8 cellular contexts compared by ENCODE assay signal in genomic region chr6:169589293-169589692, GRCh38.
DNase-seq lines count a peak whose midpoint lies in the region; ATAC-seq, FAIRE-seq and TF ChIP-seq lines count a peak whose summit lies in the region.

No MANE protein-coding gene starts in this region.

- no peaks in the 10 kb centered on the region for H3K9me3 ChIP-seq in endothelial cell of umbilical vein (replicated peaks; ENCODE audit: control insufficient read depth, insufficient read depth, low read length)
- peaks cover 0 to 4% (median 0%) of the 10 kb centered on the region in 4 donors for H3K9me3 ChIP-seq in stomach

- H3K27me3 ChIP-seq in endothelial cell of umbilical vein (ENCODE audit: control insufficient read depth in 2 of 2, insufficient read depth in 2 of 2, low read length in 2 of 2) (no peaks in the 10 kb centered on the region), stomach (no peaks in the 10 kb centered on the region)

- H3K4me3 ChIP-seq in endothelial cell of umbilical vein (replicated peaks in 1 of 3; ENCODE audit: insufficient read depth in 1 of 3, low read depth in 1 of 3, low read length in 3 of 3) (no peak overlapping the region), stomach (no peak overlapping the region)

- CTCF ChIA-PET in endothelial cell of umbilical vein (lab: Charles Lee), result interaction anchor here (1.0 kb wide), 1 partner anchor 31 kb away, joined by 3 read pairs; no protein-coding TSS in a partner anchor

- H3K4me2 ChIP-seq in endothelial cell of umbilical vein (ENCODE audit: insufficient read depth, low read length), result no peak overlapping the region

- peak; percentile 35 for FAIRE-seq in endothelial cell of umbilical vein (lab: Jason Lieb, UNC)

- H3K79me2 ChIP-seq in endothelial cell of umbilical vein (ENCODE audit: control insufficient read depth, insufficient read depth, low read length), result no peaks in the 10 kb centered on the region

- H3K36me3 ChIP-seq in endothelial cell of umbilical vein (ENCODE audit: control insufficient read depth in 2 of 2, extremely low read depth in 1 of 2, insufficient read depth in 2 of 2, low read length in 2 of 2) (no peaks in the 10 kb centered on the region), stomach (no peaks in the 10 kb centered on the region)

- no peaks in the 10 kb centered on the region for H4K20me1 ChIP-seq in endothelial cell of umbilical vein (replicated peaks; ENCODE audit: control insufficient read depth, extremely low read depth, insufficient read depth, low read length)

- POLR2A ChIA-PET in endothelial cell of umbilical vein (lab: Charles Lee), result no interaction called here

- no peak overlapping the region for H2AFZ ChIP-seq in endothelial cell of umbilical vein (ENCODE audit: low read depth, low read length)

- H3K4me1 ChIP-seq in endothelial cell of umbilical vein (ENCODE audit: control insufficient read depth, extremely low read depth, insufficient read depth, low read length), result peaks cover 9% of the 10 kb centered on the region
- no peaks in the 10 kb centered on the region for H3K4me1 ChIP-seq in stomach

- H3K9ac ChIP-seq in endothelial cell of umbilical vein (replicated peaks; ENCODE audit: extremely low read depth, insufficient read depth, low read length), result no peak overlapping the region

- H3K9me1 ChIP-seq in endothelial cell of umbilical vein (replicated peaks; ENCODE audit: control insufficient read depth, extremely low read depth, insufficient read depth, low read length), result no peaks in the 10 kb centered on the region

- ATAC-seq in GM18517 (IDR thresholded peaks at IDR 0.05; ENCODE audit: unreplicated experiment) (peak; percentile 78), GM21825 (IDR thresholded peaks at IDR 0.05; ENCODE audit: unreplicated experiment) (peak; percentile 84), omental fat pad (ENCODE audit: low FRiP score) (no peak)

- no TSS peak for BruUV-seq in endothelial cell of umbilical vein (replicated peaks; lab: Mats Ljungman, UMichigan)

- TF ChIP-seq CTCF in endothelial cell of umbilical vein (IDR thresholded peaks at IDR 0.05; ENCODE audit: extremely low read depth in 1 of 2, insufficient read depth in 1 of 2, low read depth in 1 of 2, low read length in 2 of 2) (no peak), stomach (IDR thresholded peaks at IDR 0.05) (no peak), omental fat pad (IDR thresholded peaks at IDR 0.05) (no peak)

- TF ChIP-seq POLR2A in endothelial cell of umbilical vein (IDR thresholded peaks at IDR 0.05; ENCODE audit: low read depth, low read length) (no peak), stomach (IDR thresholded peaks at IDR 0.05) (no peak)

- intact Hi-C loops in endothelial cell of umbilical vein (cut with micrococcal nuclease) (no loop called here), stomach (cut with DNase I; ENCODE audit: low total_unique reads) (no loop called here)

- TF ChIP-seq EP300 in stomach (IDR thresholded peaks at IDR 0.05), result no peak

- WGBS in stomach, 5 donors, result 40 to 52% (median 48%) methylated on average over 3 of the region's 3 CpGs

- H3K27ac ChIP-seq in endothelial cell of umbilical vein (ENCODE audit: insufficient read depth, low read depth, low read length) (no peak overlapping the region), stomach (peak overlapping the region in 3 of 5 donors; percentile 8 to 44 (median 44)), substantia nigra (ENCODE audit: low read depth, low read length, poor library complexity, severe bottlenecking) (no peak overlapping the region)

- DNase-seq in NCI-H128 (lab: John Stamatoyannopoulos, UW; ENCODE audit: unreplicated experiment), result peak; percentile 37
- DNase-seq in endothelial cell of umbilical vein (ENCODE audit: low read depth, low spot score), result peak; percentile 88
- no peak for DNase-seq in stomach
- no peak for DNase-seq in omental fat pad (ENCODE audit: low spot score)
- DNase-seq in substantia nigra (lab: John Stamatoyannopoulos, UW), result no peak
- DNase-seq in GM19240 (ENCODE audit: insufficient read length, low spot score), result no peak

- dilution Hi-C loops in endothelial cell of umbilical vein (cut with MboI; ENCODE audit: extremely low pct_ligation_motif_present, low sequenced_read_pairs), result no loop called here

TF ChIP-seq in endothelial cell of umbilical vein, 7 proteins besides CTCF, POLR2A, EP300 and RAD21:
- TF ChIP-seq FOS (IDR thresholded peaks at IDR 0.05; ENCODE audit: borderline replicate concordance, insufficient read depth, low read length), result no peak
- no peak for TF ChIP-seq GATA2 (IDR thresholded peaks at IDR 0.05; ENCODE audit: insufficient read depth, insufficient read length, low read depth, low read length)
- TF ChIP-seq MAX (IDR thresholded peaks at IDR 0.05; ENCODE audit: insufficient read depth, insufficient read length), result no peak
- TF ChIP-seq JUN (IDR thresholded peaks at IDR 0.05; ENCODE audit: borderline replicate concordance, insufficient read depth, insufficient read length, low read depth), result no peak
- TF ChIP-seq MYC (IDR thresholded peaks at IDR 0.05; ENCODE audit: low read depth, low read length), result no peak
- TF ChIP-seq POLR2AphosphoS5 (IDR thresholded peaks at IDR 0.05; ENCODE audit: insufficient read depth, low read depth, low read length), result no peak
- TF ChIP-seq EZH2 (IDR thresholded peaks at IDR 0.05; ENCODE audit: borderline replicate concordance, low read depth, low read length, severe bottlenecking), result no peak
TF ChIP-seq in endothelial cell of umbilical vein: peak in this region for 0.

Comparison
In these comparisons a context has a peak if more than half of its experiments do, and no peak if none do; other contexts are left out.
1. DNase-seq: peak in NCI-H128 (single experiment) and endothelial cell of umbilical vein (single experiment); none in stomach (single experiment), omental fat pad (single experiment), substantia nigra (0 of 49) and GM19240 (single experiment).
2. H3K27ac ChIP-seq: peak in stomach (3 of 5); none in endothelial cell of umbilical vein (single experiment) and substantia nigra (single experiment).